In genomic region chr4:83029688-83030087, GRCh38 we compare ENCODE assay signal across 16 cellular contexts. TPM values are rescaled to one million over a fixed set of nuclear protein-coding genes. Genes with fewer than 3 reads are reported as not detected.
DNase-seq lines count a peak whose midpoint lies in the region; ATAC-seq, FAIRE-seq and TF ChIP-seq lines count a peak whose summit lies in the region.
"Had no signal": no experiment of that assay in that cellular context is flagged by ENCODE, and none has a peak within 500 bp of the region (broad histone marks: within the 10 kb centered on the region; RNA-seq: fewer than 3 reads in every experiment).

No MANE protein-coding gene starts in this region.

- H3K9me2 ChIP-seq in GM23248 (ENCODE audit: insufficient read depth) = no peaks in the 10 kb centered on the region
- no peaks in the 10 kb centered on the region for H3K9me2 ChIP-seq in Loucy (replicated peaks; ENCODE audit: low read depth, low read length)

- H3K9me3 Mint-ChIP-seq in neural crest cell = peaks cover 8% of the 10 kb centered on the region

- H3F3A ChIP-seq in GM23248 (ENCODE audit: insufficient read depth) = peaks cover 11% of the 10 kb centered on the region
- peaks cover 2% of the 10 kb centered on the region; the same call in 1 of the 2 replicates for H3F3A ChIP-seq in Loucy (ENCODE audit: low read depth)

- H3K79me2 ChIP-seq in GM23248 (ENCODE audit: insufficient read depth) = no peaks in the 10 kb centered on the region
- no peaks in the 10 kb centered on the region for H3K79me2 ChIP-seq in Loucy (ENCODE audit: insufficient read depth, low read length)

- DNase-seq in GM23248 (no peak), neural crest cell (ENCODE audit: low read depth, low spot score) (no peak), upper lobe of left lung (no peak), H4 (ENCODE audit: low spot score) (no peak), GM12892 (ENCODE audit: insufficient read length) (no peak)
- DNase-seq: C1 segment of cervical spinal cord; Calu3; CD4-positive, alpha-beta memory T cell; COR-L47; DMS53; DMS79 treated with DMSO at 0.1 percent for 48 hours; GF-D8; HFFc6 had no signal

- H3K36me3 Mint-ChIP-seq in neural crest cell (ENCODE audit: low read depth) = no peaks in the 10 kb centered on the region

- no peak overlapping the region for H3K27ac ChIP-seq in GM23248
- no peak overlapping the region for H3K27ac ChIP-seq in upper lobe of left lung

- in situ Hi-C loops in GM23248 (cut with MboI) = no loop called here

- peaks cover 34% of the 10 kb centered on the region for H3K27me3 Mint-ChIP-seq in neural crest cell (ENCODE audit: low read depth)

- H2AFZ ChIP-seq in GM23248 (peak overlapping the region; percentile 29; the same call in 1 of the 2 replicates), Loucy (ENCODE audit: low read length) (0 out of 2 replicates have a peak overlapping the region, but pooled peaks have one; percentile 4)

- H3K4me1 ChIP-seq in GM23248 (ENCODE audit: insufficient read depth) (no peaks in the 10 kb centered on the region), Loucy (ENCODE audit: insufficient read depth, low read length, poor library complexity, severe bottlenecking) (peaks cover 6% of the 10 kb centered on the region), upper lobe of left lung (no peaks in the 10 kb centered on the region)
- H3K4me1 ChIP-seq: HAP-1 had no signal

- H3K9ac ChIP-seq in GM23248 = no peak overlapping the region
- no peak overlapping the region for H3K9ac ChIP-seq in Loucy (ENCODE audit: low read depth, low read length, poor library complexity, severe bottlenecking)

- H4K20me1 ChIP-seq in GM23248 (ENCODE audit: insufficient read depth) (no peaks in the 10 kb centered on the region), Loucy (ENCODE audit: insufficient read depth, low read length, poor library complexity, severe bottlenecking) (no peaks in the 10 kb centered on the region)

- no peak for TF ChIP-seq POLR2A in upper lobe of left lung (IDR thresholded peaks at IDR 0.05)
- no peak for TF ChIP-seq POLR2A in GM12892 (IDR thresholded peaks at IDR 0.05; ENCODE audit: low read depth, low read length)

- H3K27me3 ChIP-seq in GM23248 (replicated peaks; ENCODE audit: insufficient read depth) = no peaks in the 10 kb centered on the region
- no peaks in the 10 kb centered on the region for H3K27me3 ChIP-seq in Loucy (ENCODE audit: insufficient read depth, low read length, poor library complexity, severe bottlenecking)
- no peaks in the 10 kb centered on the region for H3K27me3 ChIP-seq in upper lobe of left lung

- TF ChIP-seq CTCF in Loucy (conservative IDR thresholded peaks at IDR 0.05; ENCODE audit: low read length) = no peak
- no peak for TF ChIP-seq CTCF in neural crest cell (conservative IDR thresholded peaks at IDR 0.05)
- TF ChIP-seq CTCF in upper lobe of left lung (IDR thresholded peaks at IDR 0.05) = no peak

- H3K4me3 ChIP-seq in GM23248 (no peak overlapping the region), Loucy (ENCODE audit: low read length, poor library complexity, severe bottlenecking) (no peak overlapping the region), upper lobe of left lung (no peak overlapping the region)
- H3K4me3 ChIP-seq: HAP-1 had no signal

- no peak for FAIRE-seq in GM12892 (lab: Jason Lieb, UNC)
- FAIRE-seq: H54 had no signal

- H3K27ac Mint-ChIP-seq in neural crest cell (ENCODE audit: unreplicated experiment) = no peak overlapping the region
- H3K27ac Mint-ChIP-seq: CD4-positive, alpha-beta memory T cell; HFFc6 had no signal

- no peak for TF ChIP-seq EP300 in upper lobe of left lung (IDR thresholded peaks at IDR 0.05)

- peak overlapping the region; percentile 16 for H3K4me3 Mint-ChIP-seq in neural crest cell
- H3K4me3 Mint-ChIP-seq: CD4-positive, alpha-beta memory T cell; HFFc6 had no signal

- H3K9me3 ChIP-seq in GM23248 (ENCODE audit: low read depth) = no peaks in the 10 kb centered on the region
- H3K9me3 ChIP-seq in Loucy (ENCODE audit: insufficient read depth, low read depth, low read length) = no peaks in the 10 kb centered on the region
- peaks cover 0 to 11% (median 8%) of the 10 kb centered on the region in 4 donors for H3K9me3 ChIP-seq in upper lobe of left lung

- no peaks in the 10 kb centered on the region for H3K36me3 ChIP-seq in GM23248 (ENCODE audit: low read depth)
- no peaks in the 10 kb centered on the region for H3K36me3 ChIP-seq in Loucy (ENCODE audit: insufficient read depth, low read length)
- H3K36me3 ChIP-seq in upper lobe of left lung = no peaks in the 10 kb centered on the region
- H3K36me3 ChIP-seq: HAP-1 had no signal

- no peak for ATAC-seq in upper lobe of left lung (ENCODE audit: low FRiP score in 2 of 2)

- peaks cover 3% of the 10 kb centered on the region for H3K4me1 Mint-ChIP-seq in neural crest cell

- no peak overlapping the region for H3K4me2 ChIP-seq in GM23248 (ENCODE audit: unreplicated experiment)
- H3K4me2 ChIP-seq in Loucy (ENCODE audit: low read depth, low read length, poor library complexity, severe bottlenecking) = no peak overlapping the region

- 39 to 52% methylated on average over 1 of the region's 1 CpG for WGBS in GM23248 (ENCODE audit: low coverage in 1 of 2, low lambda C conversion rate in 2 of 2, missing lambda C conversion rate in 2 of 2), 2 experiments
- WGBS in upper lobe of left lung, 2 donors = 84 to 100% methylated on average over 1 of the region's 1 CpG

RNA-seq across cellular contexts. Expression of gene COPS4, which starts 5.3 kb away (rescaled TPM):
- 69.2 and 83.7 TPM in 2 replicates for total RNA-seq in GM23248 (2014; rRNA removed; shearing (Covaris generic))
- polyA plus RNA-seq in GM23248 (2016; fragmentation: Nextera tagmentation; extraction: Ambion mirVana) = 67.0 and 74.0 TPM in 2 replicates
- 44.5 and 50.1 TPM in 2 replicates for total RNA-seq in neural crest cell
- 10 to 100 TPM in 5 of 6 donors, 1 to 10 TPM in 1; 9.4 to 50.9 (median 33.3) TPM for total RNA-seq in upper lobe of left lung
- total RNA-seq in H4 (2014; rRNA removed; shearing (Covaris generic)) = 99.9 and 103 TPM in 2 replicates
- polyA plus RNA-seq in GM12892 (2012; ENCODE audit: missing spikeins) = 39.3 TPM

RNA-seq across cellular contexts. Expression of gene LIN54, which starts 19.1 kb away (rescaled TPM):
- 10.4 and 13.3 TPM in 2 replicates for total RNA-seq in GM23248 (2014; rRNA removed; shearing (Covaris generic))
- polyA plus RNA-seq in GM23248 (2016; fragmentation: Nextera tagmentation; extraction: Ambion mirVana) = 6.4 and 6.8 TPM in 2 replicates
- total RNA-seq in neural crest cell = 20.8 and 23.0 TPM in 2 replicates
- total RNA-seq in upper lobe of left lung = 10 to 100 TPM in 2 of 6 donors, 1 to 10 TPM in 4; 4.2 to 11.7 (median 9.5) TPM
- 13.9 and 15.4 TPM in 2 replicates for total RNA-seq in H4 (2014; rRNA removed; shearing (Covaris generic))
- polyA plus RNA-seq in GM12892 (2012; ENCODE audit: missing spikeins) = 5.5 TPM
